In genomic region chr13:95924389-95924994, GRCh38 we compare ENCODE assay signal across 12 cellular contexts.
DNase-seq lines count a peak whose midpoint lies in the region; ATAC-seq and TF ChIP-seq lines count a peak whose summit lies in the region.
"Had no signal": no experiment of that assay in that cellular context is flagged by ENCODE, and none has a peak within 500 bp of the region (broad histone marks: within the 10 kb centered on the region; RNA-seq: fewer than 3 reads in every experiment).

No MANE protein-coding gene starts in this region.

- H3K27me3 ChIP-seq in adrenal gland: no peaks in the 10 kb centered on the region
- H3K27me3 ChIP-seq: right lobe of liver had no signal

- no peaks in the 10 kb centered on the region for H3K36me3 ChIP-seq in adrenal gland (replicated peaks in 1 of 2)
- H3K36me3 ChIP-seq: right lobe of liver had no signal

- H3K4me3 Mint-ChIP-seq in effector memory CD8-positive, alpha-beta T cell: no peak overlapping the region
- H3K4me3 Mint-ChIP-seq: activated naive CD8-positive, alpha-beta T cell treated with anti-CD3 and anti-CD28 coated beads for 36 hours; stimulated activated memory B cell treated with anti-CD40 and anti-IgM and Interleukin-4, amounts not matched to agents 10 μg/mL and 1 μg/mL and 100 μg/mL, for 72 hours had no signal

- no peaks in the 10 kb centered on the region for H3K4me1 Mint-ChIP-seq in effector memory CD8-positive, alpha-beta T cell (ENCODE audit: low read depth in 2 of 2)
- H3K4me1 Mint-ChIP-seq: activated naive CD8-positive, alpha-beta T cell treated with anti-CD3 and anti-CD28 coated beads for 36 hours; stimulated activated memory B cell treated with anti-CD40 and anti-IgM and Interleukin-4, amounts not matched to agents 10 μg/mL and 1 μg/mL and 100 μg/mL, for 72 hours had no signal

- H3K27ac ChIP-seq in adrenal gland: peak overlapping the region in 1 of 5 donors; percentile 16
- H3K27ac ChIP-seq: right lobe of liver had no signal

- H3K27me3 Mint-ChIP-seq in effector memory CD8-positive, alpha-beta T cell: no peaks in the 10 kb centered on the region
- H3K27me3 Mint-ChIP-seq: activated naive CD8-positive, alpha-beta T cell treated with anti-CD3 and anti-CD28 coated beads for 36 hours; stimulated activated memory B cell treated with anti-CD40 and anti-IgM and Interleukin-4, amounts not matched to agents 10 μg/mL and 1 μg/mL and 100 μg/mL, for 72 hours had no signal

- H3K4me1 ChIP-seq in adrenal gland (replicated peaks in 1 of 2): no peaks in the 10 kb centered on the region
- H3K4me1 ChIP-seq: right lobe of liver had no signal

- H3K27ac Mint-ChIP-seq in effector memory CD8-positive, alpha-beta T cell: no peak overlapping the region
- H3K27ac Mint-ChIP-seq: activated naive CD8-positive, alpha-beta T cell treated with anti-CD3 and anti-CD28 coated beads for 36 hours; stimulated activated memory B cell treated with anti-CD40 and anti-IgM and Interleukin-4, amounts not matched to agents 10 μg/mL and 1 μg/mL and 100 μg/mL, for 72 hours had no signal

- H3K36me3 Mint-ChIP-seq in effector memory CD8-positive, alpha-beta T cell (ENCODE audit: insufficient read depth): no peaks in the 10 kb centered on the region
- H3K36me3 Mint-ChIP-seq: activated naive CD8-positive, alpha-beta T cell treated with anti-CD3 and anti-CD28 coated beads for 36 hours; stimulated activated memory B cell treated with anti-CD40 and anti-IgM and Interleukin-4, amounts not matched to agents 10 μg/mL and 1 μg/mL and 100 μg/mL, for 72 hours had no signal

- no peak for TF ChIP-seq POLR2A in adrenal gland (IDR thresholded peaks at IDR 0.05)

- 64 to 78% (median 73%) methylated on average over 5 of the region's 5 CpGs for WGBS in adrenal gland, 4 donors

- H3K9me3 ChIP-seq in adrenal gland (replicated peaks in 1 of 3): no peaks in the 10 kb centered on the region
- H3K9me3 ChIP-seq: right lobe of liver had no signal

- TF ChIP-seq CTCF in adrenal gland (IDR thresholded peaks at IDR 0.05): no peak

- no peak for ATAC-seq in effector memory CD8-positive, alpha-beta T cell (replicated peaks)
- ATAC-seq: stimulated activated memory B cell treated with anti-CD40 and anti-IgM and Interleukin-4, amounts not matched to agents 10 μg/mL and 1 μg/mL and 100 μg/mL, for 72 hours had no signal

- in situ Hi-C loops in KBM-7 (cut with MboI; ENCODE audit: low pct_unique_long_range_greater_than_20kb, low sequenced_read_pairs): no loop called here

- no peak overlapping the region for H3K4me3 ChIP-seq in adrenal gland
- H3K4me3 ChIP-seq: right lobe of liver had no signal

- DNase-seq in AG20443 (ENCODE audit: low spot score) (peak; percentile 82), KBM-7 (peak; percentile 24), adrenal gland (peak in 5 of 7 donors; percentile 24 to 44 (median 29)), iris pigment epithelial cell (ENCODE audit: low read depth) (peak; percentile 94), NCI-H1436 treated with DMSO at 0.1 percent for 48 hours (lab: John Stamatoyannopoulos, UW) (no peak), hippocampal formation (lab: John Stamatoyannopoulos, UW) (no peak)
- no peak for DNase-seq in stimulated activated CD4-positive, alpha-beta T cell treated with anti-CD3 and anti-CD28 coated beads, Interleukin-4, amount 100 ng/mL, for 1 hour
- no peak for DNase-seq in effector memory CD8-positive, alpha-beta T cell
- DNase-seq: activated CD4-positive, CD25-positive, alpha-beta regulatory T cell; activated naive CD8-positive, alpha-beta T cell treated with anti-CD3 and anti-CD28 coated beads for 36 hours; right lobe of liver had no signal

- intact Hi-C loops in adrenal gland (cut with DNase I): no loop called here

- H3K9me3 Mint-ChIP-seq in effector memory CD8-positive, alpha-beta T cell: peaks cover 8% of the 10 kb centered on the region in 2 donors

Comparison
In these comparisons a context has a peak if more than half of its experiments do, and no peak if none do; other contexts are left out.
1. DNase-seq: peak in AG20443 (single experiment), KBM-7 (single experiment), adrenal gland (5 of 7) and iris pigment epithelial cell (single experiment); none in NCI-H1436 treated with DMSO at 0.1 percent for 48 hours (single experiment), hippocampal formation (0 of 2), stimulated activated CD4-positive, alpha-beta T cell treated with anti-CD3 and anti-CD28 coated beads, Interleukin-4, amount 100 ng/mL, for 1 hour (single experiment) and effector memory CD8-positive, alpha-beta T cell (0 of 3).